ENCODE assay signal across 21 cellular contexts in genomic region chr12:82486524-82487235, GRCh38.
DNase-seq lines count a peak whose midpoint lies in the region; ATAC-seq and TF ChIP-seq lines count a peak whose summit lies in the region.
"Had no signal": no experiment of that assay in that cellular context is flagged by ENCODE, and none has a peak within 500 bp of the region (broad histone marks: within the 10 kb centered on the region; RNA-seq: fewer than 3 reads in every experiment).

No MANE protein-coding gene starts in this region.

- WGBS in testis, 2 donors = 77 to 85% methylated on average over 2 of the region's 2 CpGs

- H3K27me3 ChIP-seq in testis = no peaks in the 10 kb centered on the region
- H3K27me3 ChIP-seq in Peyer's patch = no peaks in the 10 kb centered on the region

- ATAC-seq in HG02938 (IDR thresholded peaks at IDR 0.05; ENCODE audit: unreplicated experiment) = no peak
- ATAC-seq: natural killer cell treated with Interleukin-12 subunit alpha and Interleukin-12 subunit beta and Interleukin-15 and Interleukin-18, amount 100 ng/mL, for 72 hours had no signal

- no peak overlapping the region for H3K27ac ChIP-seq in testis
- no peak overlapping the region for H3K27ac ChIP-seq in Peyer's patch
- H3K27ac ChIP-seq: thoracic aorta had no signal

- in situ Hi-C loops in astrocyte of the spinal cord (cut with HindIII; ENCODE audit: low sequenced_read_pairs) = no loop called here

- H3K4me1 ChIP-seq in testis = no peaks in the 10 kb centered on the region
- H3K4me1 ChIP-seq in Peyer's patch = no peaks in the 10 kb centered on the region

- TF ChIP-seq POLR2A in testis (IDR thresholded peaks at IDR 0.05) (no peak), Peyer's patch (IDR thresholded peaks at IDR 0.05) (no peak)

- intact Hi-C loops in cardiac septum (cut with DNase I) (no loop called here), testis (cut with DNase I; ENCODE audit: low total_unique reads) (no loop called here)

- H3K36me3 ChIP-seq in testis (ENCODE audit: low read depth, missing control alignments) = no peaks in the 10 kb centered on the region
- no peaks in the 10 kb centered on the region for H3K36me3 ChIP-seq in Peyer's patch
- H3K36me3 ChIP-seq: thoracic aorta had no signal

- H3K4me3 ChIP-seq in astrocyte of the spinal cord (ENCODE audit: low read depth, low read length) (no peak overlapping the region), testis (no peak overlapping the region), Peyer's patch (no peak overlapping the region)
- H3K4me3 ChIP-seq: smooth muscle cell, thoracic aorta had no signal

- TF ChIP-seq CTCF in astrocyte of the spinal cord (IDR thresholded peaks at IDR 0.05; ENCODE audit: low read depth, low read length) (no peak), testis (IDR thresholded peaks at IDR 0.05) (no peak), Peyer's patch (IDR thresholded peaks at IDR 0.05) (no peak)

- DNase-seq in HT-29 (ENCODE audit: low spot score) = peak; percentile 3
- DNase-seq in astrocyte of the spinal cord (ENCODE audit: low read depth, low spot score) = peak; percentile 67
- peak; percentile 9 for DNase-seq in fibroblast of peridontal ligament (ENCODE audit: extremely low read depth)
- peak; percentile 75 for DNase-seq in pulmonary artery endothelial cell (ENCODE audit: low read depth, low spot score)
- no peak for DNase-seq in cardiac septum (ENCODE audit: low spot score)
- DNase-seq in testis = no peak
- no peak for DNase-seq in Peyer's patch
- DNase-seq: activated CD4-positive, alpha-beta T cell treated with anti-CD3 and anti-CD28 coated beads, Interleukin-2, amount 10 ng/mL, durations not matched to agents 7 days and 5 days; activated CD8-positive, alpha-beta memory T cell treated with anti-CD3 and anti-CD28 coated beads, Interleukin-2, amount 50 U/mL, for 4 hours; activated effector memory CD4-positive, alpha-beta T cell treated with anti-CD3 and anti-CD28 coated beads, Interleukin-2, amount 50 U/mL, for 16 hours; AML-193; cortex of kidney; hippocampal formation; kidney; MV-4-11; NCI-H187 treated with DMSO at 0.1 percent for 48 hours; SW 1271 had no signal

- H3K9me3 ChIP-seq in testis (no peaks in the 10 kb centered on the region), Peyer's patch (no peaks in the 10 kb centered on the region)
- H3K9me3 ChIP-seq: thoracic aorta had no signal

Comparison
In these comparisons a context has a peak if more than half of its experiments do, and no peak if none do; other contexts are left out.
1. DNase-seq: peak in HT-29 (single experiment), astrocyte of the spinal cord (single experiment), fibroblast of peridontal ligament (single experiment) and pulmonary artery endothelial cell (single experiment); none in cardiac septum (single experiment), testis (single experiment) and Peyer's patch (0 of 3).